ENCODE assay signal across 1 cellular context in the genomic region with DNA sequence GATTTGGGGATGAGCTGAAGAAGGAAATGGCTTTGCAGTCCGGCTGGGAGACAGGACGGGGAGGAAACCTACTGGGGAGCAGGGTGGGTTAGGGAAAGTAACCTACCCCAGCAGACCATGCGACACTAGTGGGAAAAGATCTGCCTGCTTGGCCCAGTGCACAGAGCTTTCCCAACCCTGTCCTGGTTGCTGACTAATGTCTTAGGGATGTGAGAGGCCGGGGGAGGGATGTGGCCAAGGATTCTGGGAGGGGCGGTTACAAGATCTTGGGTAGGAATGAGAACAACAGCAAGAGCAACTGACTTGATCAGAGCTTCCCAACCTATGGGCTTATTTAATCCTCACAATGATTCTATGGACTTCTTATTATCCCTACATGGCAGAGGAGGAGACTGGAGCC.
TF ChIP-seq lines count a peak whose summit lies in the region.

No MANE protein-coding gene starts in this region.

TF ChIP-seq in IMR-90, 13 proteins besides CTCF, POLR2A, EP300 and RAD21 (continued from another document):
- TF ChIP-seq, protein P1, sequence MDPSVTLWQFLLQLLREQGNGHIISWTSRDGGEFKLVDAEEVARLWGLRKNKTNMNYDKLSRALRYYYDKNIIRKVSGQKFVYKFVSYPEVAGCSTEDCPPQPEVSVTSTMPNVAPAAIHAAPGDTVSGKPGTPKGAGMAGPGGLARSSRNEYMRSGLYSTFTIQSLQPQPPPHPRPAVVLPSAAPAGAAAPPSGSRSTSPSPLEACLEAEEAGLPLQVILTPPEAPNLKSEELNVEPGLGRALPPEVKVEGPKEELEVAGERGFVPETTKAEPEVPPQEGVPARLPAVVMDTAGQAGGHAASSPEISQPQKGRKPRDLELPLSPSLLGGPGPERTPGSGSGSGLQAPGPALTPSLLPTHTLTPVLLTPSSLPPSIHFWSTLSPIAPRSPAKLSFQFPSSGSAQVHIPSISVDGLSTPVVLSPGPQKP (IDR thresholded peaks at IDR 0.05; ENCODE audit: borderline replicate concordance, low read depth, low read length): no peak
- TF ChIP-seq, protein P2, sequence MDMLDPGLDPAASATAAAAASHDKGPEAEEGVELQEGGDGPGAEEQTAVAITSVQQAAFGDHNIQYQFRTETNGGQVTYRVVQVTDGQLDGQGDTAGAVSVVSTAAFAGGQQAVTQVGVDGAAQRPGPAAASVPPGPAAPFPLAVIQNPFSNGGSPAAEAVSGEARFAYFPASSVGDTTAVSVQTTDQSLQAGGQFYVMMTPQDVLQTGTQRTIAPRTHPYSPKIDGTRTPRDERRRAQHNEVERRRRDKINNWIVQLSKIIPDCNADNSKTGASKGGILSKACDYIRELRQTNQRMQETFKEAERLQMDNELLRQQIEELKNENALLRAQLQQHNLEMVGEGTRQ (IDR thresholded peaks at IDR 0.05; ENCODE audit: low read depth, low read length): no peak
